In the genomic region with DNA sequence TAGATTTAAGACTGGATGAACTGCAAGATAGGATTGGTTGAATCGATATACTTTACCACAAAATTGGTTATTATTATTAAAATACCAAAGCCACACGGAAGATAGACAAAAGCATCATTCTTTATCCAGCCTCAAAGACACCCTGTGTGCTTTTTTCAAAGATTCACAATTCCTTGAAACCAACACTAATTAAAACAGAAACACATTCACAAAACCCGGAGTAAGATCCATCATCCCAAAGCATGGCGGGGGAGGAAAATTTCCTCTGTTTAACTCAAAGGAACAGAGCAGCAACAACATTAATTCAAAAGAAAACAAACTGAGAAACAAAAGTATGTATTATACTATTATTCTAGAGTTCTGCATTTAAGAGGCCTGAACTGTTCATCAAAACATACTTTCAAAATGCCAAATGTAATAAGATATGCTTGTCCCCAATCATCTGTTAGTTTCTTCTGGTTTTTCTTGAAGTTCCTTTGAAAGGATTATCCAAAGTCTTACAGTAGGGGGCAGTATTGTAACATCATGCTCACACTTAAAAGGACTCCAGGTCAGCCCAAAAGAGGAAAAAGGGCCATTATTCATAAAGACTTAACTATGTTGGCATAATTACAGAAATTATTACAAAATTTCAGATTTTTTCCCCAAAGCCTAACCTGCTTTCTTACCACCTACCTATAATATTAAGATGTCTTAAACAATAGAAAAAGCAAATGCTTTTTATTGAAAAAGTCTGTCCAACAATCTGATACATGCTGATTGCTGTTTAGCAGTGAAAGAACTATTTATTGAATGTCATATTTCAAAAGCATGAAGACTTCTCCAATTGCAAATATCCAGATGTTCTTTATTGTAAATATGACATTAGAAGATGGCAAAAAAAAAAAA, we compare ENCODE assay signal across 8 cellular contexts.
DNase-seq lines count a peak whose midpoint lies in the region; ATAC-seq and TF ChIP-seq lines count a peak whose summit lies in the region.

No MANE protein-coding gene starts in this region.

- WGBS in SK-N-SH (ENCODE audit: low lambda C conversion rate), result 46% methylated on average over 4 of the region's 4 CpGs
- WGBS in ovary, 3 donors, result 48 to 59% (median 49%) methylated on average over 4 of the region's 4 CpGs

- intact Hi-C loops in ovary (cut with DNase I), result loop anchor here in 2 of 4 donors (10.0 kb wide), 4 partner anchors 182 to 1038 kb away; a partner anchor contains a TSS

- TF ChIP-seq CTCF in SK-N-SH (IDR thresholded peaks at IDR 0.05) (peak; percentile 89), foreskin fibroblast (IDR thresholded peaks at IDR 0.05; ENCODE audit: low read depth, low read length) (peak; percentile 61), ovary (IDR thresholded peaks at IDR 0.05) (peak; percentile 50 to 83 (median 62))

- TF ChIP-seq RAD21 in SK-N-SH (IDR thresholded peaks at IDR 0.05; ENCODE audit: low read length), result peak; percentile 91

- H3K4me3 ChIP-seq in SK-N-SH (ENCODE audit: low read depth in 2 of 2, low read length in 1 of 2) (peak overlapping the region; percentile 31 to 44; a peak in 3 of 4 replicates), foreskin fibroblast (ENCODE audit: low read depth in 1 of 2, low read length in 2 of 2) (peak overlapping the region; percentile 10 to 42), ovary (no peak overlapping the region)

- TF ChIP-seq EP300 in SK-N-SH (IDR thresholded peaks at IDR 0.05; ENCODE audit: borderline replicate concordance in 1 of 2, low read depth in 1 of 2, low read length in 1 of 2), result no peak
- TF ChIP-seq EP300 in ovary (IDR thresholded peaks at IDR 0.05), result no peak

- in situ Hi-C loops in Caki2 (cut with HindIII; ENCODE audit: low pct_unique_long_range_greater_than_20kb, low sequenced_read_pairs), result no loop called here

- H3K79me2 ChIP-seq in SK-N-SH (ENCODE audit: insufficient read depth), result 0 out of 2 replicates have a peak, but pooled peaks cover 3% of the 10 kb centered on the region

- ATAC-seq in GM21423 (IDR thresholded peaks at IDR 0.05; ENCODE audit: unreplicated experiment), result peak; percentile 67
- no peak for ATAC-seq in HG03469 (IDR thresholded peaks at IDR 0.05; ENCODE audit: unreplicated experiment)

- H3K36me3 ChIP-seq in SK-N-SH (replicated peaks in 1 of 2; ENCODE audit: control insufficient read depth in 1 of 2, insufficient read depth in 2 of 2, low read length in 1 of 2), result no peaks in the 10 kb centered on the region
- no peaks in the 10 kb centered on the region for H3K36me3 ChIP-seq in ovary

- H4K20me1 ChIP-seq in SK-N-SH (ENCODE audit: insufficient read depth), result no peaks in the 10 kb centered on the region

- peak overlapping the region; percentile 36; the same call in 1 of the 2 replicates for H2AFZ ChIP-seq in SK-N-SH (ENCODE audit: low read depth)

- peak overlapping the region; percentile 78 for H3K4me2 ChIP-seq in SK-N-SH

- peaks cover 12 to 36% of the 10 kb centered on the region in 2 experiments; a peak in 3 of 4 replicates for H3K4me1 ChIP-seq in SK-N-SH (ENCODE audit: control insufficient read depth in 1 of 2, insufficient read depth in 2 of 2, low read depth in 1 of 2, low read length in 1 of 2)
- H3K4me1 ChIP-seq in ovary (ENCODE audit: insufficient read depth), result no peaks in the 10 kb centered on the region

- no peak for TF ChIP-seq POLR2A in ovary (IDR thresholded peaks at IDR 0.05)

- POLR2A ChIA-PET in SK-N-SH (lab: Yijun Ruan, JAX), result interaction anchor here (0.8 to 2.5 kb wide), 2 partner anchors 147 to 620 kb away, joined by 3 to 11 read pairs; no protein-coding TSS in a partner anchor

- H3K9ac ChIP-seq in SK-N-SH, result peak overlapping the region; percentile 51; the same call in 1 of the 2 replicates

- H3F3A ChIP-seq in SK-N-SH (replicated peaks; ENCODE audit: insufficient read depth), result peaks cover 19% of the 10 kb centered on the region

- H3K27ac ChIP-seq in SK-N-SH (ENCODE audit: low read depth in 2 of 2, low read length in 1 of 2) (peak overlapping the region; percentile 65 to 99), ovary (no peak overlapping the region)

- DNase-seq in Caki2 (ENCODE audit: low read depth) (peak; percentile 61), NCI-H1417 treated with DMSO at 0.1 percent for 48 hours (lab: John Stamatoyannopoulos, UW) (peak; percentile 19), SK-N-SH (peak; percentile 24), foreskin fibroblast (peak; percentile 73 to 92), ovary (no peak)
- DNase-seq in stimulated activated CD4-positive, alpha-beta T cell treated with anti-CD3 and anti-CD28 coated beads, Interleukin-4, amount 100 ng/mL, for 4 hours, result no peak

- H3K9me2 ChIP-seq in SK-N-SH, result no peaks in the 10 kb centered on the region

- H3K9me3 ChIP-seq in SK-N-SH (no peaks in the 10 kb centered on the region), ovary (no peaks in the 10 kb centered on the region)

- CTCF ChIA-PET in SK-N-SH (lab: Yijun Ruan, JAX), result interaction anchor here (0.6 to 3.8 kb wide), 18 partner anchors 9 to 1036 kb away, joined by 3 to 34 read pairs (median 4); no protein-coding TSS in a partner anchor

- H3K27me3 ChIP-seq in SK-N-SH (ENCODE audit: insufficient read depth), result no peaks in the 10 kb centered on the region
- H3K27me3 ChIP-seq in ovary, result no peaks in the 10 kb centered on the region

TF ChIP-seq in SK-N-SH, 30 proteins besides CTCF, POLR2A, EP300 and RAD21:
- TF ChIP-seq FOSL2 (IDR thresholded peaks at IDR 0.05; ENCODE audit: borderline replicate concordance, low read depth) (no peak), NFIC (IDR thresholded peaks at IDR 0.05; ENCODE audit: borderline replicate concordance) (no peak; the same call in 1 of the 2 replicates), SMC3 (IDR thresholded peaks at IDR 0.05; ENCODE audit: low read depth, low read length) (peak; percentile 68), FOXM1 (IDR thresholded peaks at IDR 0.05; ENCODE audit: low read depth) (no peak), TCF12 (IDR thresholded peaks at IDR 0.05) (no peak; the same call in 1 of the 2 replicates), RFX5 (IDR thresholded peaks at IDR 0.05; ENCODE audit: low read length) (no peak), CHD2 (IDR thresholded peaks at IDR 0.05; ENCODE audit: low read length, partially characterized antibody) (peak; percentile 32)
- TF ChIP-seq, protein P1, sequence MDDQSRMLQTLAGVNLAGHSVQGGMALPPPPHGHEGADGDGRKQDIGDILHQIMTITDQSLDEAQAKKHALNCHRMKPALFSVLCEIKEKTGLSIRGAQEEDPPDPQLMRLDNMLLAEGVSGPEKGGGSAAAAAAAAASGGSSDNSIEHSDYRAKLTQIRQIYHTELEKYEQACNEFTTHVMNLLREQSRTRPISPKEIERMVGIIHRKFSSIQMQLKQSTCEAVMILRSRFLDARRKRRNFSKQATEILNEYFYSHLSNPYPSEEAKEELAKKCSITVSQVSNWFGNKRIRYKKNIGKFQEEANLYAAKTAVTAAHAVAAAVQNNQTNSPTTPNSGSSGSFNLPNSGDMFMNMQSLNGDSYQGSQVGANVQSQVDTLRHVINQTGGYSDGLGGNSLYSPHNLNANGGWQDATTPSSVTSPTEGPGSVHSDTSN (IDR thresholded peaks at IDR 0.05), result peak; percentile 40; the same call in 1 of the 2 replicates

Comparison
In these comparisons a context has a peak if more than half of its experiments do, and no peak if none do; other contexts are left out.
1. DNase-seq: peak in Caki2 (single experiment), NCI-H1417 treated with DMSO at 0.1 percent for 48 hours (single experiment), SK-N-SH (single experiment) and foreskin fibroblast (2 of 2); none in ovary (0 of 5) and stimulated activated CD4-positive, alpha-beta T cell treated with anti-CD3 and anti-CD28 coated beads, Interleukin-4, amount 100 ng/mL, for 4 hours (0 of 2).
2. H3K27ac ChIP-seq: peak in SK-N-SH (2 of 2); none in ovary (0 of 2).
3. Peak in every context shown above with its lines, with median percentiles within 50 percentile points of each other: CTCF ChIP-seq.